In the genomic region with DNA sequence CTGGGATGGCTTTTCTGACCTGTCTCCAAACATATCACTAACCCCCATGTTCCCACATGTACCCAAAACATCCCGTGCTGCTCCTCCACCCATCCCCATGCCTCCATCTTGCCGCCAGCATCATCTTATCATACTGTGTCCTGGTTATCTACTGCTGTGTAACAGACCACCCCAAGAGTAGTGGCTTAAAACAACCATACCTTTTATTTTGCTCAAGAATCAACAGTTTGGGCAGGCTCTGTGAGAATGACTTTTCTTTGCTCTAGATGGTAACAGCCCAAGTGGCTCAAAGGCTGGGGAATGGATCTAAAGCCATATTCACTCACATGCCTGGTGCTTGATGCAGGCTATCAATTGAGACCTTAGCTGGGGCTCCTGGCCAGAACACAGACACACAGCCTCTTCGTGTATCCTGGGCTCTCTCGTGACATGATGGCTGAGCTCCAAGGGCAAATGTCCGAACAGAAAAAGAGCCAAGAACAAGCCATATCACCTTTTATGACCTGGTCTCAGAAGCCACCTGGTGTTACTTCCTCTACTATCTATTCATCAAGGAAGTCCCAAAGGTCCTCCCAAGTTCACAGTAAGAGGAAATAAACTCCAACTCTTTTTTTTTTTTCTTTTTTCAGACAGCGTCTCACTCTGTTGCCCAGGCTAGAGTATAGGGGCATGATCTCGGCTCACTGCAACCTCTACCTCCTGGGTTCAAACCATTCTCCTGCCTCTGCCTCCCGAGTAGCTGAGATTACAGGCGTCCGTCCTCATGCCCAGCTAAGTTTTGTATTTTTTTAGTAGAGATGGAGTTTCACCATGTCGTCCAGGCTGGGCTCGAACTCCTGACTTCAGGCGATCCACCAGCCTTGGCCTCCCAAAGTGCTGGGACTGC, we compare ENCODE assay signal across 26 cellular contexts.
DNase-seq lines count a peak whose midpoint lies in the region; ATAC-seq and TF ChIP-seq lines count a peak whose summit lies in the region.
"Had no signal": no experiment of that assay in that cellular context is flagged by ENCODE, and none has a peak within 500 bp of the region (broad histone marks: within the 10 kb centered on the region; RNA-seq: fewer than 3 reads in every experiment).

No MANE protein-coding gene starts in this region.

- TF ChIP-seq CTCF in CD14-positive monocyte (IDR thresholded peaks at IDR 0.05) (no peak), mucosa of descending colon (IDR thresholded peaks at IDR 0.05) (no peak)

- intact Hi-C loops in CD14-positive monocyte (cut with micrococcal nuclease) = loop anchor here in 1 of 2 donors (2.0 kb wide), 1 partner anchor 14 kb away; no protein-coding TSS in a partner anchor
- intact Hi-C loops in mucosa of descending colon (cut with DNase I, micrococcal nuclease) = no loop called here

- DNase-seq in CD14-positive monocyte (ENCODE audit: low spot score) = no peak
- DNase-seq in KBM-7 = peak; percentile 50
- DNase-seq in RPMI8226 = peak; percentile 33
- DNase-seq in mucosa of descending colon = peak in 2 of 3 donors; percentile 31 to 54
- no peak for DNase-seq in NCI-H2227 (lab: John Stamatoyannopoulos, UW; ENCODE audit: unreplicated experiment)
- no peak for DNase-seq in nucleus accumbens (lab: John Stamatoyannopoulos, UW)
- DNase-seq: activated CD4-positive, alpha-beta T cell treated with anti-CD3 and anti-CD28 coated beads, Interleukin-2, amount 10 ng/mL, durations not matched to agents 24 days and 14 days; activated naive CD4-positive, alpha-beta T cell treated with Interleukin-2 at 50 U/mL for 16 hours; activated T-cell treated with anti-CD3 and anti-CD28 coated beads, Interleukin-2, amount 50 U/mL, for 48 hours; brain microvascular endothelial cell; CD4-positive, CD25-positive, alpha-beta regulatory T cell; DMS53; effector CD8-positive, alpha-beta T cell; foreskin fibroblast; GOT3; heart right ventricle; left cardiac atrium; natural killer cell; NCI-H1092; NCI-H2029; ovary; spleen; stimulated activated CD4-positive, alpha-beta T cell treated with anti-CD3 and anti-CD28 coated beads, Interleukin-4, amount 100 ng/mL, for 1 hour had no signal

- peak overlapping the region in 6 of 7 donors; percentile 38 to 91 (median 68) for H3K27ac Mint-ChIP-seq in CD14-positive monocyte
- H3K27ac Mint-ChIP-seq: activated CD4-positive, alpha-beta T cell treated with anti-CD3 and anti-CD28 coated beads, Interleukin-2, amount 10 ng/mL, durations not matched to agents 24 days and 14 days; CD4-positive, CD25-positive, alpha-beta regulatory T cell; natural killer cell; stimulated activated memory B cell treated with anti-CD40 and anti-IgM and Interleukin-4, amounts not matched to agents 10 μg/mL and 1 μg/mL and 100 μg/mL, for 72 hours had no signal

- no peaks in the 10 kb centered on the region for H3K36me3 ChIP-seq in mucosa of descending colon (ENCODE audit: low read depth)
- H3K36me3 ChIP-seq: brain microvascular endothelial cell, heart right ventricle, ovary, SJSA1, spleen had no signal

- H3K27me3 Mint-ChIP-seq in CD14-positive monocyte (ENCODE audit: low read depth in 3 of 3) = peaks cover 0 to 3% (median 2%) of the 10 kb centered on the region in 3 donors
- H3K27me3 Mint-ChIP-seq: activated CD4-positive, alpha-beta T cell treated with anti-CD3 and anti-CD28 coated beads, Interleukin-2, amount 10 ng/mL, durations not matched to agents 24 days and 14 days; stimulated activated memory B cell treated with anti-CD40 and anti-IgM and Interleukin-4, amounts not matched to agents 10 μg/mL and 1 μg/mL and 100 μg/mL, for 72 hours had no signal

- peaks cover 72% of the 10 kb centered on the region for H3K4me1 Mint-ChIP-seq in CD14-positive monocyte
- H3K4me1 Mint-ChIP-seq: activated CD4-positive, alpha-beta T cell treated with anti-CD3 and anti-CD28 coated beads, Interleukin-2, amount 10 ng/mL, durations not matched to agents 24 days and 14 days; CD4-positive, CD25-positive, alpha-beta regulatory T cell had no signal

- H3K9me3 ChIP-seq in mucosa of descending colon = no peaks in the 10 kb centered on the region
- H3K9me3 ChIP-seq: heart right ventricle, ovary, spleen had no signal

- no peak overlapping the region for H3K4me3 ChIP-seq in mucosa of descending colon
- H3K4me3 ChIP-seq: heart right ventricle, ovary, SJSA1, spleen had no signal

- in situ Hi-C loops in KBM-7 (cut with MboI; ENCODE audit: low pct_unique_long_range_greater_than_20kb, low sequenced_read_pairs) = no loop called here

- peaks cover 0 to 2% (median 0%) of the 10 kb centered on the region in 7 donors for H3K9me3 Mint-ChIP-seq in CD14-positive monocyte
- H3K9me3 Mint-ChIP-seq: activated CD4-positive, alpha-beta T cell treated with anti-CD3 and anti-CD28 coated beads, Interleukin-2, amount 10 ng/mL, durations not matched to agents 24 days and 14 days; CD4-positive, CD25-positive, alpha-beta regulatory T cell; natural killer cell; stimulated activated memory B cell treated with anti-CD40 and anti-IgM and Interleukin-4, amounts not matched to agents 10 μg/mL and 1 μg/mL and 100 μg/mL, for 72 hours had no signal

- peaks cover 4% of the 10 kb centered on the region for H3K4me1 ChIP-seq in mucosa of descending colon (ENCODE audit: low read depth)
- H3K4me1 ChIP-seq: SJSA1 had no signal

- H3K36me3 Mint-ChIP-seq in CD14-positive monocyte = no peaks in the 10 kb centered on the region
- H3K36me3 Mint-ChIP-seq: CD4-positive, CD25-positive, alpha-beta regulatory T cell; natural killer cell; stimulated activated memory B cell treated with anti-CD40 and anti-IgM and Interleukin-4, amounts not matched to agents 10 μg/mL and 1 μg/mL and 100 μg/mL, for 72 hours had no signal

- H3K4me3 Mint-ChIP-seq in CD14-positive monocyte = peak overlapping the region in 1 of 2 donors; percentile 72
- H3K4me3 Mint-ChIP-seq: activated CD4-positive, alpha-beta T cell treated with anti-CD3 and anti-CD28 coated beads, Interleukin-2, amount 10 ng/mL, durations not matched to agents 24 days and 14 days; CD4-positive, CD25-positive, alpha-beta regulatory T cell; natural killer cell; stimulated activated memory B cell treated with anti-CD40 and anti-IgM and Interleukin-4, amounts not matched to agents 10 μg/mL and 1 μg/mL and 100 μg/mL, for 72 hours had no signal

- ATAC-seq in mucosa of descending colon = peak; percentile 92
- no peak for ATAC-seq in GM19455 (IDR thresholded peaks at IDR 0.05; ENCODE audit: unreplicated experiment)
- ATAC-seq: heart right ventricle; left cardiac atrium; natural killer cell; stimulated activated memory B cell treated with anti-CD40 and anti-IgM and Interleukin-4, amounts not matched to agents 10 μg/mL and 1 μg/mL and 100 μg/mL, for 72 hours had no signal

Comparison
In these comparisons a context has a peak if more than half of its experiments do, and no peak if none do; other contexts are left out.
1. DNase-seq: peak in KBM-7 (single experiment), RPMI8226 (single experiment) and mucosa of descending colon (2 of 3); none in CD14-positive monocyte (single experiment), NCI-H2227 (single experiment) and nucleus accumbens (0 of 56).